ENCODE assay signal across 8 cellular contexts in the genomic region with DNA sequence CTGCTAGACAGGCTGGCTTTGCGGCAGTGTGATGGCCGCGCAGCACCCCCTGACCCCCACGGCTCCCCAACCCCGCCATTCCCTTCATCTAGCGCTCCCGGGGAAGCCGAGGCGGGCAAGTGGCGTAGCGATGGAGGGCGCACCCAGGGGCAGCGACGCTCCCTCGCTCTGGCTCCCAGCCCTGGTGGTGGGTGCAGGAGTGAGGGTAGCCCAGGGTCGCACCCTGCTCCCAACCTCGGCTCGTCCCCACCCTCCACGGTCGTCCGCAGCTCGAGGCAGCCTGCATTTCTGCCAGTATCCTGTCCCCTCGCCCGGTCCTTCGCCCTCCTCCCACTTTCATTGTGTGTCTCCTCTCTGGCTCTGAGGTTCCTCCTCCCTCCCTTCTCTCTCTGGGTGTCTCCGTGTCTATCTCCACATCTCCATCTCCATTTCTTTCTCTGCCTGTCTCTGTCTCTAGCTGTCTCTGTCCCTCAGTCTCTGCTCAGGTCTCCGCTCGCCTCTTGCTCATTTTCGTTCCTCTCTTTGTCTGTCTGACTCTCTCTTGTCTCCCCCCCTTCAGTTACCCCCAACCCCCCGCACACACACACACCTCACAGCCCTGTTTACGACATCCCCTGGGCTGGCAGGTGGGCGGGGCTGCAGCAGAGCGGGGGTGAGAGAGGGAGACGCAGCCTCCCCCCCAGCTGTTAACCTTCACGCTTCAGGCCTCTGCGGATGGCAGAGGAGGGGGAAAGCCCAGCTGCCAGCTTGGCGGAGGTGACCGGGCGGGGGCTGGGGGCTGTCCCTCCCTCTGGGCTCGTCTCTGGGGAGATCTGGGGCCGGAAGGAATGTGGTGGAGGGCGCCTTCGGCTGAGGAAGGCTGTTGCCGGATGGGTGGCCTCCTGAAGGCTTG. TPM values are rescaled to one million over a fixed set of nuclear protein-coding genes. Genes with fewer than 3 reads are reported as not detected.
A peak's percentile ranks its signal among the peaks of the same experiment; 100 is the strongest.
DNase-seq lines count a peak whose midpoint lies in the region; ATAC-seq and TF ChIP-seq lines count a peak whose summit lies in the region.

No MANE protein-coding gene starts in this region.

- H3K4me1 ChIP-seq in DOHH2 (ENCODE audit: control insufficient read depth, low read length) = peaks cover 55% of the 10 kb centered on the region

- ATAC-seq in GM21737 (IDR thresholded peaks at IDR 0.05; ENCODE audit: unreplicated experiment) (peak; percentile 48), sciatic nerve (peak; percentile 19)
- ATAC-seq in activated T-helper 17 cell treated with anti-CD3 and anti-CD28 coated beads, Interleukin-2, amount 50 U/mL, for 72 hours (replicated peaks) = peak; percentile 80

- peak overlapping the region; percentile 67 for H3K4me3 ChIP-seq in DOHH2 (ENCODE audit: low read length)

- TF ChIP-seq CTCF in DOHH2 (IDR thresholded peaks at IDR 0.05; ENCODE audit: low read depth, low read length, poor library complexity, severe bottlenecking) = no peak

- peak overlapping the region; percentile 83 for H3K4me3 Mint-ChIP-seq in activated T-helper 17 cell treated with anti-CD3 and anti-CD28 coated beads, Interleukin-2, amount 50 U/mL, for 72 hours

- peak overlapping the region; percentile 73 for H3K4me2 ChIP-seq in DOHH2 (ENCODE audit: low read length)

- intact Hi-C loops in head of caudate nucleus (cut with DNase I) (no loop called here), sciatic nerve (cut with DNase I) (no loop called here)

- H3K9me3 ChIP-seq in DOHH2 (ENCODE audit: control insufficient read depth, insufficient read depth, low read length) = no peaks in the 10 kb centered on the region

- peaks cover 8% of the 10 kb centered on the region for H3K27me3 Mint-ChIP-seq in activated T-helper 17 cell treated with anti-CD3 and anti-CD28 coated beads, Interleukin-2, amount 50 U/mL, for 72 hours

- 0 out of 2 replicates have a peak, but pooled peaks cover 2% of the 10 kb centered on the region for H4K20me1 ChIP-seq in DOHH2 (ENCODE audit: control insufficient read depth, insufficient read depth, low read depth, low read length)

- no peaks in the 10 kb centered on the region for H3K36me3 Mint-ChIP-seq in activated T-helper 17 cell treated with anti-CD3 and anti-CD28 coated beads, Interleukin-2, amount 50 U/mL, for 72 hours (ENCODE audit: low read depth)

- H3K9me2 ChIP-seq in DOHH2 (replicated peaks; ENCODE audit: control insufficient read depth, low read length) = no peaks in the 10 kb centered on the region

- peaks cover 10% of the 10 kb centered on the region for H3K4me1 Mint-ChIP-seq in activated T-helper 17 cell treated with anti-CD3 and anti-CD28 coated beads, Interleukin-2, amount 50 U/mL, for 72 hours

- H3K27me3 ChIP-seq in DOHH2 (ENCODE audit: control insufficient read depth, low read length) = peaks cover 22% of the 10 kb centered on the region

- H3K36me3 ChIP-seq in DOHH2 (ENCODE audit: control insufficient read depth, low read length) = no peaks in the 10 kb centered on the region

- peaks cover 3% of the 10 kb centered on the region; the same call in 1 of the 2 replicates for H3F3A ChIP-seq in DOHH2 (ENCODE audit: control insufficient read depth, insufficient read depth)

- H3K27ac Mint-ChIP-seq in activated T-helper 17 cell treated with anti-CD3 and anti-CD28 coated beads, Interleukin-2, amount 50 U/mL, for 72 hours = peak overlapping the region; percentile 65

- no peaks in the 10 kb centered on the region for H3K9me3 Mint-ChIP-seq in activated T-helper 17 cell treated with anti-CD3 and anti-CD28 coated beads, Interleukin-2, amount 50 U/mL, for 72 hours

- peak overlapping the region; percentile 8; the same call in 1 of the 2 replicates for H3K27ac ChIP-seq in DOHH2 (ENCODE audit: low read depth, low read length)

- no peaks in the 10 kb centered on the region for H3K79me2 ChIP-seq in DOHH2 (ENCODE audit: control insufficient read depth, low read length)

- DNase-seq in NCI-H69 (lab: John Stamatoyannopoulos, UW) (peak; percentile 89), head of caudate nucleus (peak in 27 of 42 donors; percentile 34 to 75 (median 55)), sciatic nerve (ENCODE audit: low spot score) (no peak), NOMO-1 (lab: John Stamatoyannopoulos, UW; ENCODE audit: unreplicated experiment in 2 of 2) (no peak), mucosa of gallbladder (ENCODE audit: low spot score) (no peak)

RNA-seq across cellular contexts. Expression of gene PSD2, which starts 48.7 kb away (rescaled TPM):
- total RNA-seq in activated T-helper 17 cell treated with anti-CD3 and anti-CD28 coated beads, Interleukin-2, amount 50 U/mL, for 72 hours = not detected
- 0.53 TPM for total RNA-seq in sciatic nerve
- 0.23 TPM for total RNA-seq in mucosa of gallbladder

Comparison
In these comparisons a context has a peak if more than half of its experiments do, and no peak if none do; other contexts are left out.
1. ATAC-seq: peak in every context shown above with its lines; median percentile 80 in activated T-helper 17 cell treated with anti-CD3 and anti-CD28 coated beads, Interleukin-2, amount 50 U/mL, for 72 hours; 48 in GM21737; 19 in sciatic nerve.
2. DNase-seq: peak in NCI-H69 (single experiment) and head of caudate nucleus (27 of 42); none in sciatic nerve (single experiment), NOMO-1 (0 of 2) and mucosa of gallbladder (single experiment).